Comparison of ENCODE assay signal across 8 cellular contexts in genomic region chr1:66446261-66447001, GRCh38.
DNase-seq lines count a peak whose midpoint lies in the region; ATAC-seq and TF ChIP-seq lines count a peak whose summit lies in the region.

No MANE protein-coding gene starts in this region.

- H3K56ac ChIP-seq in mesendoderm (ENCODE audit: low read length), result no peak overlapping the region

- TF ChIP-seq CTCF in vagina (IDR thresholded peaks at IDR 0.05), result peak; percentile 63 to 87 (median 81)

- H3K4me3 ChIP-seq in BLaER1 (no peak overlapping the region), mesendoderm (ENCODE audit: low read length) (no peak overlapping the region), vagina (no peak overlapping the region)
- H3K4me3 ChIP-seq in effector memory CD4-positive, alpha-beta T cell (ENCODE audit: insufficient read depth, low read depth, low read length, poor library complexity, severe bottlenecking), result no peak overlapping the region

- no peaks in the 10 kb centered on the region for H3K27me3 ChIP-seq in BLaER1
- H3K27me3 ChIP-seq in effector memory CD4-positive, alpha-beta T cell (replicated peaks; ENCODE audit: control insufficient read depth, insufficient read depth, low read length, poor library complexity, severe bottlenecking), result no peaks in the 10 kb centered on the region
- no peaks in the 10 kb centered on the region for H3K27me3 ChIP-seq in mesendoderm (ENCODE audit: insufficient read depth, low read length, poor library complexity)
- no peaks in the 10 kb centered on the region for H3K27me3 ChIP-seq in vagina

- H3K36me3 ChIP-seq in BLaER1 (no peaks in the 10 kb centered on the region), mesendoderm (ENCODE audit: control insufficient read depth, insufficient read depth, low read length) (no peaks in the 10 kb centered on the region), vagina (no peaks in the 10 kb centered on the region)
- H3K36me3 ChIP-seq in effector memory CD4-positive, alpha-beta T cell (ENCODE audit: control insufficient read depth, insufficient read depth, low read length), result no peaks in the 10 kb centered on the region

- H3K18ac ChIP-seq in mesendoderm (ENCODE audit: low read length), result no peak overlapping the region

- no peak for TF ChIP-seq POLR2A in GM18505 (IDR thresholded peaks at IDR 0.05; ENCODE audit: borderline replicate concordance, extremely low read depth, insufficient read depth, insufficient read length)
- no peak for TF ChIP-seq POLR2A in vagina (IDR thresholded peaks at IDR 0.05)

- H3K4ac ChIP-seq in mesendoderm (ENCODE audit: low read depth, low read length), result no peak overlapping the region

- no peaks in the 10 kb centered on the region for H3K36me3 Mint-ChIP-seq in T-helper 1 cell treated with Interleukin-12 subunit alpha and Interleukin-12 subunit beta and Interleukin-4 antibody, amounts not matched to agents 30 μg/mL and 1 μg/mL, for 36 hours (ENCODE audit: low read depth)

- H4K20me1 ChIP-seq in BLaER1, result no peaks in the 10 kb centered on the region

- no CpG with 5 or more reads among the region's 8 CpGs for WGBS in mesendoderm (ENCODE audit: extremely low coverage, insufficient coverage, low lambda C conversion rate)

- H4K5ac ChIP-seq in mesendoderm (ENCODE audit: low read length), result no peak overlapping the region

- no peaks in the 10 kb centered on the region for H3K79me1 ChIP-seq in mesendoderm (ENCODE audit: low read length)

- H3K4me1 ChIP-seq in BLaER1 (peaks cover 19% of the 10 kb centered on the region), mesendoderm (ENCODE audit: control insufficient read depth, low read depth, low read length) (no peaks in the 10 kb centered on the region), vagina (peaks cover 9% of the 10 kb centered on the region)
- H3K4me1 ChIP-seq in effector memory CD4-positive, alpha-beta T cell (ENCODE audit: control insufficient read depth, insufficient read depth, low read length, poor library complexity, severe bottlenecking), result peaks cover 9% of the 10 kb centered on the region

- H4K8ac ChIP-seq in mesendoderm (ENCODE audit: low read depth, low read length), result no peak overlapping the region

- no peak overlapping the region for H3K23ac ChIP-seq in mesendoderm (ENCODE audit: low read length)

- no peaks in the 10 kb centered on the region for H3K9me3 Mint-ChIP-seq in T-helper 1 cell treated with Interleukin-12 subunit alpha and Interleukin-12 subunit beta and Interleukin-4 antibody, amounts not matched to agents 30 μg/mL and 1 μg/mL, for 36 hours

- H2BK5ac ChIP-seq in mesendoderm (ENCODE audit: low read length), result no peak overlapping the region

- peak; percentile 1 for DNase-seq in NCI-H146 (lab: John Stamatoyannopoulos, UW)
- peak in 1 of 3 donors; percentile 21 for DNase-seq in effector memory CD4-positive, alpha-beta T cell
- DNase-seq in mesendoderm, result peak; percentile 70
- DNase-seq in vagina (ENCODE audit: extremely low spot score in 2 of 2), result no peak

- no peak overlapping the region for H2BK120ac ChIP-seq in mesendoderm (ENCODE audit: low read depth, low read length)

- H3K27ac Mint-ChIP-seq in T-helper 1 cell treated with Interleukin-12 subunit alpha and Interleukin-12 subunit beta and Interleukin-4 antibody, amounts not matched to agents 30 μg/mL and 1 μg/mL, for 36 hours, result peak overlapping the region; percentile 94

- H3K9ac ChIP-seq in BLaER1 (no peak overlapping the region), mesendoderm (ENCODE audit: low read length) (peak overlapping the region; percentile 23)

- no peak overlapping the region for H2AK5ac ChIP-seq in mesendoderm (ENCODE audit: low read length)

- H3K27me3 Mint-ChIP-seq in T-helper 1 cell treated with Interleukin-12 subunit alpha and Interleukin-12 subunit beta and Interleukin-4 antibody, amounts not matched to agents 30 μg/mL and 1 μg/mL, for 36 hours (ENCODE audit: low read depth), result peaks cover 18% of the 10 kb centered on the region

- no peaks in the 10 kb centered on the region for H3K79me2 ChIP-seq in mesendoderm (ENCODE audit: control insufficient read depth, insufficient read depth, low read length)

- H2BK15ac ChIP-seq in mesendoderm (replicated peaks; ENCODE audit: low read depth), result no peak overlapping the region

- peak overlapping the region; percentile 78 for H3K4me3 Mint-ChIP-seq in T-helper 1 cell treated with Interleukin-12 subunit alpha and Interleukin-12 subunit beta and Interleukin-4 antibody, amounts not matched to agents 30 μg/mL and 1 μg/mL, for 36 hours

- peak; percentile 54 for ATAC-seq in GM18505 (IDR thresholded peaks at IDR 0.05; ENCODE audit: unreplicated experiment)
- peak; percentile 56 for ATAC-seq in HG02885 (IDR thresholded peaks at IDR 0.05; ENCODE audit: poor library complexity, unreplicated experiment)

- H3K27ac ChIP-seq in BLaER1, result no peak overlapping the region
- H3K27ac ChIP-seq in effector memory CD4-positive, alpha-beta T cell (ENCODE audit: insufficient read depth, low read length, poor library complexity, severe bottlenecking), result peak overlapping the region; percentile 43
- no peak overlapping the region for H3K27ac ChIP-seq in mesendoderm (ENCODE audit: low read depth, low read length)
- no peak overlapping the region for H3K27ac ChIP-seq in vagina

- H3K4me2 ChIP-seq in BLaER1 (peak overlapping the region; percentile 56), mesendoderm (ENCODE audit: low read length) (no peak overlapping the region)

- peaks cover 29% of the 10 kb centered on the region for H3K4me1 Mint-ChIP-seq in T-helper 1 cell treated with Interleukin-12 subunit alpha and Interleukin-12 subunit beta and Interleukin-4 antibody, amounts not matched to agents 30 μg/mL and 1 μg/mL, for 36 hours (ENCODE audit: low read depth)

- intact Hi-C loops in vagina (cut with DNase I), result loop anchor here (5.0 kb wide), 2 partner anchors 199 to 489 kb away; no protein-coding TSS in a partner anchor

- no peaks in the 10 kb centered on the region for H3K9me3 ChIP-seq in BLaER1
- no peaks in the 10 kb centered on the region for H3K9me3 ChIP-seq in effector memory CD4-positive, alpha-beta T cell (ENCODE audit: control insufficient read depth, low read length)
- no peaks in the 10 kb centered on the region for H3K9me3 ChIP-seq in vagina

Comparison
In these comparisons a context has a peak if more than half of its experiments do, and no peak if none do; other contexts are left out.
1. DNase-seq: peak in NCI-H146 (single experiment) and mesendoderm (single experiment); none in vagina (0 of 2).